ENCODE assay signal across 9 cellular contexts in the genomic region with DNA sequence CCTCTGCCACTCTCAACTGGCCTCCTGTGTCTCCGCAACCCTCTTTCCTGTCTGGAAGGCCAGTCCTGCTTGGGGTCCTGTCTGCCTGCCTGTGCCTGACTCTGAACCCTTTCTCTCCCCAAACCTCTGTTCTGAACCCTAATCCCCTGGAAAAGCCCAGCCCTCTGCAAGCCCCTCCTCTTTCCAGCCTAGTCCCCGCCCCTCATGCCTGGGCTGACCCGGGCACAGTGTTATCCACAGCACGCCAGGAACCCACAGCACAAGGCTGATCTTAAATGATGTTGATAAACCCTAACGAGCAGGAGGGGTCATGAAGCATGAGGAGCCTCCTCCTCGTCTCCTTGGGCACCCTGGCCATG. TPM values are rescaled to one million over a fixed set of nuclear protein-coding genes. Genes with fewer than 3 reads are reported as not detected.
DNase-seq lines count a peak whose midpoint lies in the region; ATAC-seq and TF ChIP-seq lines count a peak whose summit lies in the region.
"Had no signal": no experiment of that assay in that cellular context is flagged by ENCODE, and none has a peak within 500 bp of the region (broad histone marks: within the 10 kb centered on the region; RNA-seq: fewer than 3 reads in every experiment).

A gene (minus strand): TSS at position 115 of the 359 bp plus-strand sequence. CDS start 153 bp downstream, outside the sequence.

- no peak within 1 kb of the TSS for H3K9ac ChIP-seq in liver (ENCODE audit: low read depth in 1 of 2, low read length in 2 of 2)

- H3K4me1 ChIP-seq in breast epithelium (peaks cover 0 to 6% of the 10 kb centered on the region in 2 donors), liver (ENCODE audit: control insufficient read depth in 4 of 4, insufficient read depth in 4 of 4, low read length in 3 of 4) (peaks cover 0 to 29% (median 14%) of the 10 kb centered on the region in 4 donors), tibial nerve (peaks cover 0 to 50% (median 21%) of the 10 kb centered on the region in 4 donors)

- H3K9me3 ChIP-seq in breast epithelium (no peaks in the 10 kb centered on the region), liver (ENCODE audit: control insufficient read depth in 4 of 4, low read length in 3 of 4) (no peaks in the 10 kb centered on the region), tibial nerve (no peaks in the 10 kb centered on the region)

- peaks cover 13% of the 10 kb centered on the region for H3K4me1 Mint-ChIP-seq in T-helper 1 cell treated with Interleukin-12 subunit alpha and Interleukin-12 subunit beta and Interleukin-4 antibody, amounts not matched to agents 30 μg/mL and 1 μg/mL, for 36 hours (ENCODE audit: low read depth)

- H3K4me3 Mint-ChIP-seq in T-helper 1 cell treated with Interleukin-12 subunit alpha and Interleukin-12 subunit beta and Interleukin-4 antibody, amounts not matched to agents 30 μg/mL and 1 μg/mL, for 36 hours = no peak within 1 kb of the TSS

- TF ChIP-seq CTCF in breast epithelium (IDR thresholded peaks at IDR 0.05) (no peak), liver (IDR thresholded peaks at IDR 0.05; ENCODE audit: low read depth, low read length, missing input control) (no peak), tibial nerve (IDR thresholded peaks at IDR 0.05) (no peak)

- ATAC-seq in HG03175 (IDR thresholded peaks at IDR 0.05; ENCODE audit: unreplicated experiment) = no peak

- H3K4me3 ChIP-seq in breast epithelium (peak within 1 kb of the TSS; percentile 33 to 65 (median 55)), liver (ENCODE audit: low read depth in 1 of 3, low read length in 3 of 3) (peak within 1 kb of the TSS; percentile 18 to 44 (median 29)), tibial nerve (peak within 1 kb of the TSS; percentile 23 to 51 (median 34))

- H3K9me3 Mint-ChIP-seq in T-helper 1 cell treated with Interleukin-12 subunit alpha and Interleukin-12 subunit beta and Interleukin-4 antibody, amounts not matched to agents 30 μg/mL and 1 μg/mL, for 36 hours = peaks cover 8% of the 10 kb centered on the region

- peak within 1 kb of the TSS; percentile 52 to 72 for H3K27ac ChIP-seq in breast epithelium
- H3K27ac ChIP-seq in liver (ENCODE audit: low read depth in 1 of 2, low read length in 2 of 2) = peak within 1 kb of the TSS; percentile 61 to 71
- peak within 1 kb of the TSS; percentile 27 to 83 (median 70) for H3K27ac ChIP-seq in tibial nerve

- intact Hi-C loops in breast epithelium (cut with DNase I; ENCODE audit: low total_unique reads) = no loop called here

- 25% methylated on average over 6 of the region's 6 CpGs for WGBS in liver
- 25 to 26% methylated on average over 6 of the region's 6 CpGs for WGBS in tibial nerve, 2 donors

- no peak for DNase-seq in T-helper 1 cell
- no peak for DNase-seq in breast epithelium (ENCODE audit: low spot score in 2 of 2)
- DNase-seq in tibial nerve (ENCODE audit: low spot score in 2 of 2) = no peak
- DNase-seq in NCI-H69 (lab: John Stamatoyannopoulos, UW) = no peak
- DNase-seq in central memory CD4-positive, alpha-beta T cell = no peak
- DNase-seq: activated gamma-delta T cell treated with Interleukin-2 at 50 U/mL for 16 hours had no signal

- H3K27me3 Mint-ChIP-seq in T-helper 1 cell treated with Interleukin-12 subunit alpha and Interleukin-12 subunit beta and Interleukin-4 antibody, amounts not matched to agents 30 μg/mL and 1 μg/mL, for 36 hours (ENCODE audit: low read depth) = peaks cover 17% of the 10 kb centered on the region

- TF ChIP-seq POLR2A in breast epithelium (IDR thresholded peaks at IDR 0.05) (no peak), tibial nerve (IDR thresholded peaks at IDR 0.05) (peak in 1 of 2 donors; percentile 34)

- peaks cover 0 to 21% of the 10 kb centered on the region in 2 donors for H3K27me3 ChIP-seq in breast epithelium
- H3K27me3 ChIP-seq in liver (ENCODE audit: control insufficient read depth in 4 of 4, insufficient read depth in 4 of 4, low read length in 3 of 4) = no peaks in the 10 kb centered on the region
- peaks cover 0 to 12% of the 10 kb centered on the region in 2 donors for H3K27me3 ChIP-seq in tibial nerve

- H3K36me3 Mint-ChIP-seq in T-helper 1 cell treated with Interleukin-12 subunit alpha and Interleukin-12 subunit beta and Interleukin-4 antibody, amounts not matched to agents 30 μg/mL and 1 μg/mL, for 36 hours (ENCODE audit: low read depth) = peaks cover 5% of the 10 kb centered on the region

- TF ChIP-seq EP300 in tibial nerve (IDR thresholded peaks at IDR 0.05) = peak in 1 of 2 donors; percentile 56

- no peaks in the 10 kb centered on the region for H3K36me3 ChIP-seq in breast epithelium
- H3K36me3 ChIP-seq in liver (ENCODE audit: control insufficient read depth in 4 of 4, insufficient read depth in 3 of 4, low read depth in 1 of 4, low read length in 3 of 4) = peaks cover 0 to 19% (median 17%) of the 10 kb centered on the region in 4 donors
- H3K36me3 ChIP-seq in tibial nerve = peaks cover 0 to 42% (median 7%) of the 10 kb centered on the region in 3 donors

- no peak for TF ChIP-seq RAD21 in liver (IDR thresholded peaks at IDR 0.05)

- H3K27ac Mint-ChIP-seq in T-helper 1 cell treated with Interleukin-12 subunit alpha and Interleukin-12 subunit beta and Interleukin-4 antibody, amounts not matched to agents 30 μg/mL and 1 μg/mL, for 36 hours = peak within 1 kb of the TSS; percentile 1

TF ChIP-seq in liver, 16 proteins besides CTCF, POLR2A, EP300 and RAD21:
- no peak for TF ChIP-seq FOXA2 (IDR thresholded peaks at IDR 0.05)
- TF ChIP-seq GABPA (IDR thresholded peaks at IDR 0.05 in 1 of 2, conservative IDR thresholded peaks at IDR 0.05 in 1 of 2) = no peak
- TF ChIP-seq HNF4G (IDR thresholded peaks at IDR 0.05) = no peak
- TF ChIP-seq, protein P1, sequence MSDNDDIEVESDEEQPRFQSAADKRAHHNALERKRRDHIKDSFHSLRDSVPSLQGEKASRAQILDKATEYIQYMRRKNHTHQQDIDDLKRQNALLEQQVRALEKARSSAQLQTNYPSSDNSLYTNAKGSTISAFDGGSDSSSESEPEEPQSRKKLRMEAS (IDR thresholded peaks at IDR 0.05) = no peak
- TF ChIP-seq HNF4A (conservative IDR thresholded peaks at IDR 0.05) = no peak
- peak in 1 of 2 donors; percentile 21 for TF ChIP-seq RXRA (IDR thresholded peaks at IDR 0.05)
- TF ChIP-seq, protein P2, sequence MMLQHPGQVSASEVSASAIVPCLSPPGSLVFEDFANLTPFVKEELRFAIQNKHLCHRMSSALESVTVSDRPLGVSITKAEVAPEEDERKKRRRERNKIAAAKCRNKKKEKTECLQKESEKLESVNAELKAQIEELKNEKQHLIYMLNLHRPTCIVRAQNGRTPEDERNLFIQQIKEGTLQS (IDR thresholded peaks at IDR 0.05) = no peak
- TF ChIP-seq JUND (IDR thresholded peaks at IDR 0.05) = no peak
- TF ChIP-seq, protein P3, sequence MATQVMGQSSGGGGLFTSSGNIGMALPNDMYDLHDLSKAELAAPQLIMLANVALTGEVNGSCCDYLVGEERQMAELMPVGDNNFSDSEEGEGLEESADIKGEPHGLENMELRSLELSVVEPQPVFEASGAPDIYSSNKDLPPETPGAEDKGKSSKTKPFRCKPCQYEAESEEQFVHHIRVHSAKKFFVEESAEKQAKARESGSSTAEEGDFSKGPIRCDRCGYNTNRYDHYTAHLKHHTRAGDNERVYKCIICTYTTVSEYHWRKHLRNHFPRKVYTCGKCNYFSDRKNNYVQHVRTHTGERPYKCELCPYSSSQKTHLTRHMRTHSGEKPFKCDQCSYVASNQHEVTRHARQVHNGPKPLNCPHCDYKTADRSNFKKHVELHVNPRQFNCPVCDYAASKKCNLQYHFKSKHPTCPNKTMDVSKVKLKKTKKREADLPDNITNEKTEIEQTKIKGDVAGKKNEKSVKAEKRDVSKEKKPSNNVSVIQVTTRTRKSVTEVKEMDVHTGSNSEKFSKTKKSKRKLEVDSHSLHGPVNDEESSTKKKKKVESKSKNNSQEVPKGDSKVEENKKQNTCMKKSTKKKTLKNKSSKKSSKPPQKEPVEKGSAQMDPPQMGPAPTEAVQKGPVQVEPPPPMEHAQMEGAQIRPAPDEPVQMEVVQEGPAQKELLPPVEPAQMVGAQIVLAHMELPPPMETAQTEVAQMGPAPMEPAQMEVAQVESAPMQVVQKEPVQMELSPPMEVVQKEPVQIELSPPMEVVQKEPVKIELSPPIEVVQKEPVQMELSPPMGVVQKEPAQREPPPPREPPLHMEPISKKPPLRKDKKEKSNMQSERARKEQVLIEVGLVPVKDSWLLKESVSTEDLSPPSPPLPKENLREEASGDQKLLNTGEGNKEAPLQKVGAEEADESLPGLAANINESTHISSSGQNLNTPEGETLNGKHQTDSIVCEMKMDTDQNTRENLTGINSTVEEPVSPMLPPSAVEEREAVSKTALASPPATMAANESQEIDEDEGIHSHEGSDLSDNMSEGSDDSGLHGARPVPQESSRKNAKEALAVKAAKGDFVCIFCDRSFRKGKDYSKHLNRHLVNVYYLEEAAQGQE (IDR thresholded peaks at IDR 0.05) = no peak
- no peak for TF ChIP-seq TAF1 (conservative IDR thresholded peaks at IDR 0.05)
- TF ChIP-seq EGR1 (IDR thresholded peaks at IDR 0.05; ENCODE audit: low read depth in 2 of 2) = no peak
- no peak for TF ChIP-seq SP1 (IDR thresholded peaks at IDR 0.05)
- peak; percentile 59 for TF ChIP-seq NR2F2 (IDR thresholded peaks at IDR 0.05)

RNA-seq across cellular contexts. Expression of the gene that starts here (rescaled TPM):
- total RNA-seq in breast epithelium (10 to 100 TPM in 1 of 3 donors, 1 to 10 TPM in 1, under 1 TPM in 1; 0.33 to 14.0 (median 1.4) TPM), liver (1 to 10 TPM in 1 of 2 donors, under 1 TPM in 1; 0.65 to 8.5 TPM), tibial nerve (10 to 100 TPM in 2 of 4 donors, 1 to 10 TPM in 2; 5.9 to 54.9 (median 13.8) TPM)
- polyA plus RNA-seq in liver = 1 to 10 TPM in 1 of 2 donors, under 1 TPM in 1; 0.14 to 2.9 TPM
